Comparison of ENCODE assay signal across 15 cellular contexts in genomic region chr2:20128506-20129319, GRCh38.
DNase-seq lines count a peak whose midpoint lies in the region; ATAC-seq, FAIRE-seq and TF ChIP-seq lines count a peak whose summit lies in the region.
"Had no signal": no experiment of that assay in that cellular context is flagged by ENCODE, and none has a peak within 500 bp of the region (broad histone marks: within the 10 kb centered on the region; RNA-seq: fewer than 3 reads in every experiment).

No MANE protein-coding gene starts in this region.

- H3K36me3 ChIP-seq in duodenal mucosa (ENCODE audit: control insufficient read depth in 1 of 2, insufficient read depth in 2 of 2, low read length in 2 of 2) = no peaks in the 10 kb centered on the region
- H3K36me3 ChIP-seq in mucosa of rectum (ENCODE audit: control insufficient read depth in 2 of 2, insufficient read depth in 2 of 2, low read length in 2 of 2) = no peaks in the 10 kb centered on the region

- H3K27ac ChIP-seq in duodenal mucosa (ENCODE audit: low read depth, low read length) (peak overlapping the region; percentile 66), mucosa of rectum (ENCODE audit: low read depth in 2 of 2, low read length in 2 of 2) (peak overlapping the region; percentile 87 to 95)
- H3K27ac ChIP-seq: KMS-11 had no signal

- no peak for TF ChIP-seq CTCF in type B pancreatic cell (conservative IDR thresholded peaks at IDR 0.05)

- H3K4me3 Mint-ChIP-seq in type B pancreatic cell = no peak overlapping the region
- H3K4me3 Mint-ChIP-seq: B cell; CD4-positive, alpha-beta T cell had no signal

- H3K9ac ChIP-seq in duodenal mucosa (ENCODE audit: low read depth in 1 of 2, low read length in 2 of 2) = peak overlapping the region in 1 of 2 donors; percentile 35
- H3K9ac ChIP-seq in mucosa of rectum (ENCODE audit: low read depth in 1 of 2, low read length in 2 of 2) = peak overlapping the region; percentile 8 to 50
- H3K9ac ChIP-seq: KMS-11 had no signal

- FAIRE-seq in RCC 7860 (lab: Jason Lieb, UNC) = peak; percentile 79

- H3K4me1 ChIP-seq in duodenal mucosa (ENCODE audit: control insufficient read depth in 1 of 2, insufficient read depth in 2 of 2, low read length in 2 of 2) (peaks cover 43 to 46% of the 10 kb centered on the region in 2 donors), mucosa of rectum (ENCODE audit: control insufficient read depth in 2 of 2, insufficient read depth in 2 of 2, low read length in 2 of 2) (peaks cover 17 to 26% of the 10 kb centered on the region in 2 donors)

- ATAC-seq in HG03097 (IDR thresholded peaks at IDR 0.05; ENCODE audit: low FRiP score, unreplicated experiment) = no peak

- DNase-seq in RCC 7860 (ENCODE audit: low spot score) = no peak
- DNase-seq in type B pancreatic cell (ENCODE audit: extremely low spot score, unreplicated experiment) = no peak
- DNase-seq in RKO (ENCODE audit: low spot score) = no peak
- DNase-seq in activated CD4-positive, alpha-beta T cell treated with anti-CD3 and anti-CD28 coated beads for 4 hours = no peak
- DNase-seq: CD4-positive, alpha-beta T cell; GOT3; NCI-H1092; NCI-H226; NCI-H524 treated with DMSO at 0.1 percent for 48 hours; SHP77 treated with DMSO at 0.1 percent for 48 hours had no signal

- H3K4me3 ChIP-seq in duodenal mucosa (ENCODE audit: low read depth in 1 of 2, low read length in 2 of 2) = no peak overlapping the region
- H3K4me3 ChIP-seq in mucosa of rectum (ENCODE audit: low read length in 2 of 2) = no peak overlapping the region

- H3K27me3 ChIP-seq in duodenal mucosa (ENCODE audit: control insufficient read depth in 1 of 2, insufficient read depth in 2 of 2, low read length in 2 of 2) (no peaks in the 10 kb centered on the region), mucosa of rectum (ENCODE audit: control insufficient read depth in 2 of 2, insufficient read depth in 2 of 2, low read length in 2 of 2) (no peaks in the 10 kb centered on the region)

- H3K27me3 Mint-ChIP-seq in type B pancreatic cell = no peaks in the 10 kb centered on the region

- H3K9me3 ChIP-seq in duodenal mucosa (ENCODE audit: control insufficient read depth in 1 of 2, low read length in 2 of 2) (no peaks in the 10 kb centered on the region), mucosa of rectum (ENCODE audit: control insufficient read depth in 2 of 2, low read length in 2 of 2) (no peaks in the 10 kb centered on the region)

- peak overlapping the region; percentile 35 for H3K27ac Mint-ChIP-seq in type B pancreatic cell
- H3K27ac Mint-ChIP-seq: B cell; CD4-positive, alpha-beta T cell had no signal

- H3K4me1 Mint-ChIP-seq in type B pancreatic cell (ENCODE audit: unreplicated experiment) = peaks cover 35% of the 10 kb centered on the region
- H3K4me1 Mint-ChIP-seq: B cell had no signal

- H3K9me3 Mint-ChIP-seq in type B pancreatic cell = no peaks in the 10 kb centered on the region
- H3K9me3 Mint-ChIP-seq: CD4-positive, alpha-beta T cell had no signal

- H3K36me3 Mint-ChIP-seq in type B pancreatic cell = no peaks in the 10 kb centered on the region
